Comparison of ENCODE assay signal across 2 cellular contexts in the genomic region with DNA sequence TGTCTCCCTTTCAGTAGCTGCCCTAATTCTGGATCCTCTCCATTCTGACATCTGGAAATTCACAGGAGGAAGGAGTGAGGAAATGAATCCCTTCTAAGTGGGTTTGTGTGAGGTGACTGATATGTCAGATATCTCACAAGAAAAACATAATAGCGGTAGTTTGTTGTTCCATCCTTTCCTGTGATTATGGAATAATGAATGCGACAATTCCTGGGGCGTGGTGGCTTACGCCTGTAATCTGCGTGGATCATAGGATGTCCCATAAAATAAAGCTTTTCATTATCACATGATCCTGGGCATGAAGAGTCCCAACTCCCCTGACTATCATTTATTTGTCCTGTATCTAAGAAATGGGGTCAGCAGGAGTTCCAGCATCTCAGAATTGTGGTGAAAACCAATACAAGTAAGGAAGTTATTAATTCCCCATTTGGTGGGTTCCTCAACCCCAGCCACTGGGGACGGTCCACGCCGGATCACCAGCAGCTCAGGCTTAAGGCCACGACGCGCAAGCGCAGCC.
TF ChIP-seq lines count a peak whose summit lies in the region.

No MANE protein-coding gene starts in this region.

TF ChIP-seq in SK-N-SH, 30 proteins besides CTCF, POLR2A, EP300 and RAD21:
- TF ChIP-seq, protein P1, sequence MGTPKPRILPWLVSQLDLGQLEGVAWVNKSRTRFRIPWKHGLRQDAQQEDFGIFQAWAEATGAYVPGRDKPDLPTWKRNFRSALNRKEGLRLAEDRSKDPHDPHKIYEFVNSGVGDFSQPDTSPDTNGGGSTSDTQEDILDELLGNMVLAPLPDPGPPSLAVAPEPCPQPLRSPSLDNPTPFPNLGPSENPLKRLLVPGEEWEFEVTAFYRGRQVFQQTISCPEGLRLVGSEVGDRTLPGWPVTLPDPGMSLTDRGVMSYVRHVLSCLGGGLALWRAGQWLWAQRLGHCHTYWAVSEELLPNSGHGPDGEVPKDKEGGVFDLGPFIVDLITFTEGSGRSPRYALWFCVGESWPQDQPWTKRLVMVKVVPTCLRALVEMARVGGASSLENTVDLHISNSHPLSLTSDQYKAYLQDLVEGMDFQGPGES (IDR thresholded peaks at IDR 0.05; ENCODE audit: low read depth, low read length), result no peak
- TF ChIP-seq FOXJ3 (CRISPR knock-in tag; IDR thresholded peaks at IDR 0.05), result no peak

TF ChIP-seq in SK-N-SH treated with all-trans-retinoic acid at 6 μM for 48 hours, 23 proteins besides CTCF, POLR2A, EP300 and RAD21:
- no peak for TF ChIP-seq BACH2 (CRISPR knock-in tag; IDR thresholded peaks at IDR 0.05; ENCODE audit: borderline replicate concordance)
- TF ChIP-seq POU6F1 (CRISPR knock-in tag; IDR thresholded peaks at IDR 0.05; ENCODE audit: borderline replicate concordance, low read depth), result no peak
- TF ChIP-seq ZFP3 (CRISPR knock-in tag; IDR thresholded peaks at IDR 0.05), result no peak
- no peak for TF ChIP-seq CSDC2 (CRISPR knock-in tag; IDR thresholded peaks at IDR 0.05)
- no peak for TF ChIP-seq ESRRG (CRISPR knock-in tag; IDR thresholded peaks at IDR 0.05)
- no peak for TF ChIP-seq TOX (CRISPR knock-in tag; IDR thresholded peaks at IDR 0.05; ENCODE audit: borderline replicate concordance)
- TF ChIP-seq ZFP30 (CRISPR knock-in tag; IDR thresholded peaks at IDR 0.05), result no peak
- TF ChIP-seq TCF4 (CRISPR knock-in tag; IDR thresholded peaks at IDR 0.05; ENCODE audit: borderline replicate concordance), result no peak
- no peak for TF ChIP-seq OSR1 (CRISPR knock-in tag; IDR thresholded peaks at IDR 0.05)
- no peak for TF ChIP-seq RARB (CRISPR knock-in tag; IDR thresholded peaks at IDR 0.05)
- no peak for TF ChIP-seq SNAI2 (CRISPR knock-in tag; IDR thresholded peaks at IDR 0.05)
- TF ChIP-seq, protein P2, sequence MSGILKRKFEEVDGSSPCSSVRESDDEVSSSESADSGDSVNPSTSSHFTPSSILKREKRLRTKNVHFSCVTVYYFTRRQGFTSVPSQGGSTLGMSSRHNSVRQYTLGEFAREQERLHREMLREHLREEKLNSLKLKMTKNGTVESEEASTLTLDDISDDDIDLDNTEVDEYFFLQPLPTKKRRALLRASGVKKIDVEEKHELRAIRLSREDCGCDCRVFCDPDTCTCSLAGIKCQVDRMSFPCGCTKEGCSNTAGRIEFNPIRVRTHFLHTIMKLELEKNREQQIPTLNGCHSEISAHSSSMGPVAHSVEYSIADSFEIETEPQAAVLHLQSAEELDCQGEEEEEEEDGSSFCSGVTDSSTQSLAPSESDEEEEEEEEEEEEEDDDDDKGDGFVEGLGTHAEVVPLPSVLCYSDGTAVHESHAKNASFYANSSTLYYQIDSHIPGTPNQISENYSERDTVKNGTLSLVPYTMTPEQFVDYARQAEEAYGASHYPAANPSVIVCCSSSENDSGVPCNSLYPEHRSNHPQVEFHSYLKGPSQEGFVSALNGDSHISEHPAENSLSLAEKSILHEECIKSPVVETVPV (CRISPR knock-in tag; IDR thresholded peaks at IDR 0.05), result no peak
- TF ChIP-seq, protein P3, sequence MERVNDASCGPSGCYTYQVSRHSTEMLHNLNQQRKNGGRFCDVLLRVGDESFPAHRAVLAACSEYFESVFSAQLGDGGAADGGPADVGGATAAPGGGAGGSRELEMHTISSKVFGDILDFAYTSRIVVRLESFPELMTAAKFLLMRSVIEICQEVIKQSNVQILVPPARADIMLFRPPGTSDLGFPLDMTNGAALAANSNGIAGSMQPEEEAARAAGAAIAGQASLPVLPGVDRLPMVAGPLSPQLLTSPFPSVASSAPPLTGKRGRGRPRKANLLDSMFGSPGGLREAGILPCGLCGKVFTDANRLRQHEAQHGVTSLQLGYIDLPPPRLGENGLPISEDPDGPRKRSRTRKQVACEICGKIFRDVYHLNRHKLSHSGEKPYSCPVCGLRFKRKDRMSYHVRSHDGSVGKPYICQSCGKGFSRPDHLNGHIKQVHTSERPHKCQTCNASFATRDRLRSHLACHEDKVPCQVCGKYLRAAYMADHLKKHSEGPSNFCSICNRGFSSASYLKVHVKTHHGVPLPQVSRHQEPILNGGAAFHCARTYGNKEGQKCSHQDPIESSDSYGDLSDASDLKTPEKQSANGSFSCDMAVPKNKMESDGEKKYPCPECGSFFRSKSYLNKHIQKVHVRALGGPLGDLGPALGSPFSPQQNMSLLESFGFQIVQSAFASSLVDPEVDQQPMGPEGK (CRISPR knock-in tag; IDR thresholded peaks at IDR 0.05; ENCODE audit: borderline replicate concordance), result no peak
- TF ChIP-seq ZNF70 (CRISPR knock-in tag; IDR thresholded peaks at IDR 0.05), result no peak
- no peak for TF ChIP-seq ISL1 (CRISPR knock-in tag; IDR thresholded peaks at IDR 0.05)
- no peak for TF ChIP-seq PPARA (CRISPR knock-in tag; IDR thresholded peaks at IDR 0.05; ENCODE audit: borderline replicate concordance)
- no peak for TF ChIP-seq TSHZ2 (CRISPR knock-in tag; IDR thresholded peaks at IDR 0.05)
